Comparison of ENCODE assay signal across 2 cellular contexts in the genomic region with DNA sequence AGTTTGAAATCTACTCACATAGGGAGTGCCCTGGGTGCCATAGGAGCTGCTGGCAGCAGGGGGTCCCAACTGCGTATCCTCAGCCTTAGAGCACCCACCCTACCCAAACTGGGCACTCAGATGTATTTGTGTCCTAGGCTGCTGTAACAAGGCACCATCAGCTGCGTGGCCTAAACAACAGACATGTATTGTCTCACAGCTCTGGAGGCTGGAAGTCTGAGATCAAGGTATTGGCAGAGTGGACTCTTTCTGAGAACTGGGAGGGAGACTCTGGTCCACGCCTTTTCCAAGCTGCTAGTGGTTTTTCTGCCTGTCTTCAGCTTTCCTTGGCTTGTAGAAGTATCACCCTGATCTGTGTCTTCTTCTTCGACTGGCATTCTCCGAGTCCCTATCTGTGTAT.
TF ChIP-seq lines count a peak whose summit lies in the region.

No MANE protein-coding gene starts in this region.

TF ChIP-seq in SK-N-SH, 30 proteins besides CTCF, POLR2A, EP300 and RAD21 (continued from another document):
- TF ChIP-seq EZH2phosphoT487 (IDR thresholded peaks at IDR 0.05; ENCODE audit: borderline replicate concordance, low read depth) (no peak), FOSL2 (IDR thresholded peaks at IDR 0.05; ENCODE audit: borderline replicate concordance, low read depth) (no peak), TEAD4 (IDR thresholded peaks at IDR 0.05; ENCODE audit: borderline replicate concordance, insufficient read depth) (no peak), MEF2A (IDR thresholded peaks at IDR 0.05; ENCODE audit: borderline replicate concordance, low read depth) (no peak), MXI1 (IDR thresholded peaks at IDR 0.05; ENCODE audit: low read depth, low read length) (no peak), FOXM1 (IDR thresholded peaks at IDR 0.05; ENCODE audit: low read depth) (no peak), ELF1 (IDR thresholded peaks at IDR 0.05) (no peak), JUND (IDR thresholded peaks at IDR 0.05) (no peak), RFX5 (IDR thresholded peaks at IDR 0.05; ENCODE audit: low read length) (no peak), POLR2AphosphoS5 (IDR thresholded peaks at IDR 0.05; ENCODE audit: low read depth, low read length) (no peak), TAF1 (IDR thresholded peaks at IDR 0.05; ENCODE audit: borderline replicate concordance, low read depth, low read length) (no peak)
- TF ChIP-seq, protein P1, sequence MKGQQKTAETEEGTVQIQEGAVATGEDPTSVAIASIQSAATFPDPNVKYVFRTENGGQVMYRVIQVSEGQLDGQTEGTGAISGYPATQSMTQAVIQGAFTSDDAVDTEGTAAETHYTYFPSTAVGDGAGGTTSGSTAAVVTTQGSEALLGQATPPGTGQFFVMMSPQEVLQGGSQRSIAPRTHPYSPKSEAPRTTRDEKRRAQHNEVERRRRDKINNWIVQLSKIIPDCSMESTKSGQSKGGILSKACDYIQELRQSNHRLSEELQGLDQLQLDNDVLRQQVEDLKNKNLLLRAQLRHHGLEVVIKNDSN (IDR thresholded peaks at IDR 0.05; ENCODE audit: borderline replicate concordance, low read depth) = no peak
- TF ChIP-seq, protein P2, sequence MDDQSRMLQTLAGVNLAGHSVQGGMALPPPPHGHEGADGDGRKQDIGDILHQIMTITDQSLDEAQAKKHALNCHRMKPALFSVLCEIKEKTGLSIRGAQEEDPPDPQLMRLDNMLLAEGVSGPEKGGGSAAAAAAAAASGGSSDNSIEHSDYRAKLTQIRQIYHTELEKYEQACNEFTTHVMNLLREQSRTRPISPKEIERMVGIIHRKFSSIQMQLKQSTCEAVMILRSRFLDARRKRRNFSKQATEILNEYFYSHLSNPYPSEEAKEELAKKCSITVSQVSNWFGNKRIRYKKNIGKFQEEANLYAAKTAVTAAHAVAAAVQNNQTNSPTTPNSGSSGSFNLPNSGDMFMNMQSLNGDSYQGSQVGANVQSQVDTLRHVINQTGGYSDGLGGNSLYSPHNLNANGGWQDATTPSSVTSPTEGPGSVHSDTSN (IDR thresholded peaks at IDR 0.05) = no peak
TF ChIP-seq in SK-N-SH: peak in this region for 0.

TF ChIP-seq in SK-N-SH treated with all-trans-retinoic acid at 6 μM for 48 hours, 23 proteins besides CTCF, POLR2A, EP300 and RAD21 (continued from another document):
- TF ChIP-seq, protein P3, sequence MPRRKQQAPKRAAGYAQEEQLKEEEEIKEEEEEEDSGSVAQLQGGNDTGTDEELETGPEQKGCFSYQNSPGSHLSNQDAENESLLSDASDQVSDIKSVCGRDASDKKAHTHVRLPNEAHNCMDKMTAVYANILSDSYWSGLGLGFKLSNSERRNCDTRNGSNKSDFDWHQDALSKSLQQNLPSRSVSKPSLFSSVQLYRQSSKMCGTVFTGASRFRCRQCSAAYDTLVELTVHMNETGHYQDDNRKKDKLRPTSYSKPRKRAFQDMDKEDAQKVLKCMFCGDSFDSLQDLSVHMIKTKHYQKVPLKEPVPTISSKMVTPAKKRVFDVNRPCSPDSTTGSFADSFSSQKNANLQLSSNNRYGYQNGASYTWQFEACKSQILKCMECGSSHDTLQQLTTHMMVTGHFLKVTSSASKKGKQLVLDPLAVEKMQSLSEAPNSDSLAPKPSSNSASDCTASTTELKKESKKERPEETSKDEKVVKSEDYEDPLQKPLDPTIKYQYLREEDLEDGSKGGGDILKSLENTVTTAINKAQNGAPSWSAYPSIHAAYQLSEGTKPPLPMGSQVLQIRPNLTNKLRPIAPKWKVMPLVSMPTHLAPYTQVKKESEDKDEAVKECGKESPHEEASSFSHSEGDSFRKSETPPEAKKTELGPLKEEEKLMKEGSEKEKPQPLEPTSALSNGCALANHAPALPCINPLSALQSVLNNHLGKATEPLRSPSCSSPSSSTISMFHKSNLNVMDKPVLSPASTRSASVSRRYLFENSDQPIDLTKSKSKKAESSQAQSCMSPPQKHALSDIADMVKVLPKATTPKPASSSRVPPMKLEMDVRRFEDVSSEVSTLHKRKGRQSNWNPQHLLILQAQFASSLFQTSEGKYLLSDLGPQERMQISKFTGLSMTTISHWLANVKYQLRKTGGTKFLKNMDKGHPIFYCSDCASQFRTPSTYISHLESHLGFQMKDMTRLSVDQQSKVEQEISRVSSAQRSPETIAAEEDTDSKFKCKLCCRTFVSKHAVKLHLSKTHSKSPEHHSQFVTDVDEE (CRISPR knock-in tag; IDR thresholded peaks at IDR 0.05) = no peak
- TF ChIP-seq, protein P4, sequence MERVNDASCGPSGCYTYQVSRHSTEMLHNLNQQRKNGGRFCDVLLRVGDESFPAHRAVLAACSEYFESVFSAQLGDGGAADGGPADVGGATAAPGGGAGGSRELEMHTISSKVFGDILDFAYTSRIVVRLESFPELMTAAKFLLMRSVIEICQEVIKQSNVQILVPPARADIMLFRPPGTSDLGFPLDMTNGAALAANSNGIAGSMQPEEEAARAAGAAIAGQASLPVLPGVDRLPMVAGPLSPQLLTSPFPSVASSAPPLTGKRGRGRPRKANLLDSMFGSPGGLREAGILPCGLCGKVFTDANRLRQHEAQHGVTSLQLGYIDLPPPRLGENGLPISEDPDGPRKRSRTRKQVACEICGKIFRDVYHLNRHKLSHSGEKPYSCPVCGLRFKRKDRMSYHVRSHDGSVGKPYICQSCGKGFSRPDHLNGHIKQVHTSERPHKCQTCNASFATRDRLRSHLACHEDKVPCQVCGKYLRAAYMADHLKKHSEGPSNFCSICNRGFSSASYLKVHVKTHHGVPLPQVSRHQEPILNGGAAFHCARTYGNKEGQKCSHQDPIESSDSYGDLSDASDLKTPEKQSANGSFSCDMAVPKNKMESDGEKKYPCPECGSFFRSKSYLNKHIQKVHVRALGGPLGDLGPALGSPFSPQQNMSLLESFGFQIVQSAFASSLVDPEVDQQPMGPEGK (CRISPR knock-in tag; IDR thresholded peaks at IDR 0.05; ENCODE audit: borderline replicate concordance) = no peak
- TF ChIP-seq ARNTL (CRISPR knock-in tag; IDR thresholded peaks at IDR 0.05; ENCODE audit: borderline replicate concordance, low read depth) (no peak), BACH2 (CRISPR knock-in tag; IDR thresholded peaks at IDR 0.05; ENCODE audit: borderline replicate concordance) (no peak), TOX (CRISPR knock-in tag; IDR thresholded peaks at IDR 0.05; ENCODE audit: borderline replicate concordance) (no peak), ISL1 (CRISPR knock-in tag; IDR thresholded peaks at IDR 0.05) (no peak), ESRRG (CRISPR knock-in tag; IDR thresholded peaks at IDR 0.05) (no peak), OSR1 (CRISPR knock-in tag; IDR thresholded peaks at IDR 0.05) (no peak), CSDC2 (CRISPR knock-in tag; IDR thresholded peaks at IDR 0.05) (no peak), RARB (CRISPR knock-in tag; IDR thresholded peaks at IDR 0.05) (no peak), ZFP30 (CRISPR knock-in tag; IDR thresholded peaks at IDR 0.05) (no peak), ZC3H10 (CRISPR knock-in tag; IDR thresholded peaks at IDR 0.05) (no peak)
- TF ChIP-seq, protein P5, sequence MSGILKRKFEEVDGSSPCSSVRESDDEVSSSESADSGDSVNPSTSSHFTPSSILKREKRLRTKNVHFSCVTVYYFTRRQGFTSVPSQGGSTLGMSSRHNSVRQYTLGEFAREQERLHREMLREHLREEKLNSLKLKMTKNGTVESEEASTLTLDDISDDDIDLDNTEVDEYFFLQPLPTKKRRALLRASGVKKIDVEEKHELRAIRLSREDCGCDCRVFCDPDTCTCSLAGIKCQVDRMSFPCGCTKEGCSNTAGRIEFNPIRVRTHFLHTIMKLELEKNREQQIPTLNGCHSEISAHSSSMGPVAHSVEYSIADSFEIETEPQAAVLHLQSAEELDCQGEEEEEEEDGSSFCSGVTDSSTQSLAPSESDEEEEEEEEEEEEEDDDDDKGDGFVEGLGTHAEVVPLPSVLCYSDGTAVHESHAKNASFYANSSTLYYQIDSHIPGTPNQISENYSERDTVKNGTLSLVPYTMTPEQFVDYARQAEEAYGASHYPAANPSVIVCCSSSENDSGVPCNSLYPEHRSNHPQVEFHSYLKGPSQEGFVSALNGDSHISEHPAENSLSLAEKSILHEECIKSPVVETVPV (CRISPR knock-in tag; IDR thresholded peaks at IDR 0.05) = no peak
- TF ChIP-seq, protein P6, sequence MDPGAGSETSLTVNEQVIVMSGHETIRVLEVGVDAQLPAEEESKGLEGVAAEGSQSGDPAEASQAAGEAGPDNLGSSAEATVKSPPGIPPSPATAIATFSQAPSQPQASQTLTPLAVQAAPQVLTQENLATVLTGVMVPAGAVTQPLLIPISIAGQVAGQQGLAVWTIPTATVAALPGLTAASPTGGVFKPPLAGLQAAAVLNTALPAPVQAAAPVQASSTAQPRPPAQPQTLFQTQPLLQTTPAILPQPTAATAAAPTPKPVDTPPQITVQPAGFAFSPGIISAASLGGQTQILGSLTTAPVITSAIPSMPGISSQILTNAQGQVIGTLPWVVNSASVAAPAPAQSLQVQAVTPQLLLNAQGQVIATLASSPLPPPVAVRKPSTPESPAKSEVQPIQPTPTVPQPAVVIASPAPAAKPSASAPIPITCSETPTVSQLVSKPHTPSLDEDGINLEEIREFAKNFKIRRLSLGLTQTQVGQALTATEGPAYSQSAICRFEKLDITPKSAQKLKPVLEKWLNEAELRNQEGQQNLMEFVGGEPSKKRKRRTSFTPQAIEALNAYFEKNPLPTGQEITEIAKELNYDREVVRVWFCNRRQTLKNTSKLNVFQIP (CRISPR knock-in tag; IDR thresholded peaks at IDR 0.05; ENCODE audit: borderline replicate concordance, low read depth) = no peak
- TF ChIP-seq, protein P7, sequence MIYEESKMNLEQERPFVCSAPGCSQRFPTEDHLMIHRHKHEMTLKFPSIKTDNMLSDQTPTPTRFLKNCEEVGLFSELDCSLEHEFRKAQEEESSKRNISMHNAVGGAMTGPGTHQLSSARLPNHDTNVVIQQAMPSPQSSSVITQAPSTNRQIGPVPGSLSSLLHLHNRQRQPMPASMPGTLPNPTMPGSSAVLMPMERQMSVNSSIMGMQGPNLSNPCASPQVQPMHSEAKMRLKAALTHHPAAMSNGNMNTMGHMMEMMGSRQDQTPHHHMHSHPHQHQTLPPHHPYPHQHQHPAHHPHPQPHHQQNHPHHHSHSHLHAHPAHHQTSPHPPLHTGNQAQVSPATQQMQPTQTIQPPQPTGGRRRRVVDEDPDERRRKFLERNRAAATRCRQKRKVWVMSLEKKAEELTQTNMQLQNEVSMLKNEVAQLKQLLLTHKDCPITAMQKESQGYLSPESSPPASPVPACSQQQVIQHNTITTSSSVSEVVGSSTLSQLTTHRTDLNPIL (CRISPR knock-in tag; IDR thresholded peaks at IDR 0.05; ENCODE audit: low read depth) = no peak
